ENCODE assay signal across 24 cellular contexts in genomic region chr13:77853701-77854100, GRCh38.
DNase-seq lines count a peak whose midpoint lies in the region; ATAC-seq and TF ChIP-seq lines count a peak whose summit lies in the region.
"Had no signal": no experiment of that assay in that cellular context is flagged by ENCODE, and none has a peak within 500 bp of the region (broad histone marks: within the 10 kb centered on the region; RNA-seq: fewer than 3 reads in every experiment).

No MANE protein-coding gene starts in this region.

- no peaks in the 10 kb centered on the region for H3K9me3 ChIP-seq in HAP-1
- H3K9me3 ChIP-seq in breast epithelium: peaks cover 4 to 5% of the 10 kb centered on the region in 2 donors
- H3K9me3 ChIP-seq in psoas muscle: peaks cover 2% of the 10 kb centered on the region
- H3K9me3 ChIP-seq: body of pancreas, SJCRH30 had no signal

- no peak overlapping the region for H3K27ac ChIP-seq in breast epithelium
- no peak overlapping the region for H3K27ac ChIP-seq in psoas muscle
- H3K27ac ChIP-seq: body of pancreas, gastrocnemius medialis, KMS-11, SJCRH30 had no signal

- intact Hi-C loops in posterior vena cava (cut with DNase I) (no loop called here), breast epithelium (cut with DNase I; ENCODE audit: low total_unique reads) (no loop called here), psoas muscle (cut with DNase I) (no loop called here)

- H3K36me3 ChIP-seq in HAP-1 (replicated peaks) (no peaks in the 10 kb centered on the region), breast epithelium (no peaks in the 10 kb centered on the region), psoas muscle (ENCODE audit: insufficient read depth in 1 of 2, low read depth in 1 of 2) (no peaks in the 10 kb centered on the region)
- H3K36me3 ChIP-seq: gastrocnemius medialis, SJCRH30 had no signal

- ATAC-seq in HG03139 (IDR thresholded peaks at IDR 0.05; ENCODE audit: unreplicated experiment): no peak
- ATAC-seq in psoas muscle: no peak
- ATAC-seq: body of pancreas, gastrocnemius medialis, HCT116 had no signal

- H3K27me3 ChIP-seq in HAP-1 (ENCODE audit: low read depth) (peaks cover 25% of the 10 kb centered on the region), breast epithelium (no peaks in the 10 kb centered on the region), psoas muscle (ENCODE audit: insufficient read depth in 3 of 3, low read length in 2 of 3) (no peaks in the 10 kb centered on the region)
- H3K27me3 ChIP-seq: body of pancreas, gastrocnemius medialis, SJCRH30 had no signal

- TF ChIP-seq POLR2A in breast epithelium (IDR thresholded peaks at IDR 0.05): no peak

- 20 to 31% (median 23%) methylated on average over 4 of the region's 4 CpGs for WGBS in psoas muscle, 3 donors

- DNase-seq in HAP-1 (ENCODE audit: low spot score in 2 of 2) (peak; percentile 47 to 97), astrocyte of the hippocampus (ENCODE audit: low read depth, low spot score) (peak; percentile 33), iPS-NIHi7 (ENCODE audit: extremely low spot score) (peak; percentile 57), retina (peak; percentile 66), posterior vena cava (ENCODE audit: low spot score) (no peak), breast epithelium (ENCODE audit: low spot score in 2 of 2) (no peak), psoas muscle (no peak)
- DNase-seq: activated CD4-positive, CD25-positive, alpha-beta regulatory T cell; activated naive CD8-positive, alpha-beta T cell treated with anti-CD3 and anti-CD28 coated beads for 36 hours; body of pancreas; dermis blood vessel endothelial cell; EL; erythroblast; gastrocnemius medialis; kidney; NCI-H1092 treated with DMSO at 0.1 percent for 48 hours; NCI-H69; occipital lobe; OCI-M1; stimulated activated CD4-positive, alpha-beta T cell treated with anti-CD3 and anti-CD28 coated beads, Interleukin-2, amount 100 ng/mL, for 48 hours had no signal

- in situ Hi-C loops in HAP-1 (cut with MboI; ENCODE audit: low sequenced_read_pairs): no loop called here

- TF ChIP-seq CTCF in breast epithelium (IDR thresholded peaks at IDR 0.05) (no peak), psoas muscle (IDR thresholded peaks at IDR 0.05) (no peak)

- H3K4me1 ChIP-seq in HAP-1 (peaks cover 14% of the 10 kb centered on the region), breast epithelium (no peaks in the 10 kb centered on the region), psoas muscle (no peaks in the 10 kb centered on the region)
- H3K4me1 ChIP-seq: body of pancreas, gastrocnemius medialis had no signal

- H3K4me3 ChIP-seq in HAP-1: no peak overlapping the region
- no peak overlapping the region for H3K4me3 ChIP-seq in breast epithelium
- H3K4me3 ChIP-seq in psoas muscle: no peak overlapping the region
- H3K4me3 ChIP-seq: body of pancreas, gastrocnemius medialis, SJCRH30 had no signal

Comparison
In these comparisons a context has a peak if more than half of its experiments do, and no peak if none do; other contexts are left out.
1. DNase-seq: peak in HAP-1 (2 of 2), astrocyte of the hippocampus (single experiment), iPS-NIHi7 (single experiment) and retina (single experiment); none in posterior vena cava (single experiment), breast epithelium (0 of 2) and psoas muscle (0 of 2).